8 cellular contexts compared by ENCODE assay signal in the genomic region with DNA sequence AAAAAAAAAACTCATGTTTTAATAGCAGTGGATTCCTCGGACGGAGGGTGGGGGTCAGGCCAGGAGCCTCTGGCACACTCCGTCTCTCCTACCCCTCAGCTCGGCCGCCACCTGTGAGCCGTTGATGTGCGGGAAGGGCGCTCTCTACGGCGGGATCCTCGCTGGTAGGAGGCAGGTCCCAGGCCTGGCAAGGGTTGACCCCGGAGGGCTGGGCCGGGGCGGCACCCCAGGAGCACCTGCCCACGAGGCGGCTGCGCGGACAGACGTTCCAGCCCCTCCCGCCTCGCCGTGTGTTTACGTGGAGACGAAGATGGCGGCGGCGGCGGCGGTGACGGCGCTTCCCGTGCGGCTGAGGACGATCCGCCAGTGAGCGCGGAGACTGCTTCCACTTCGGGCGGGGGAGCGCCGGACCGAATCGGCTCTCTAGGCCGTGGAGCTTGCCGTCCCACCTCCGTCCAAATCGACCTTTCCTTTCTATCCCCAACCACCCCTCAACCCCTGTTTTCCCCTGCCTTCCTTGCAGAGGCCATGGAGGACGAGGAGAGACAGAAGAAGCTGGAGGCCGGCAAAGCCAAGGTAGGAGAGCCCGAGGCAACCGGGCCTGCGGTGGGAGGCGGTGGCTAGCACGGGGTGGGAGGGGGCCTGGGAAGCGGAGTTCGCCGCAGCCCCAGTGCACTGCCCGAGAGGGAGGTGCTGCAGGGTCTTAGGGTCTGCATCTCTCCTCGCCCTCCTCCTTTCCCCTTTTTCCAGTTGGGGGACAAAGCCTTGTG. TPM values are rescaled to one million over a fixed set of nuclear protein-coding genes. Genes with fewer than 3 reads are reported as not detected.
DNase-seq lines count a peak whose midpoint lies in the region; ATAC-seq and TF ChIP-seq lines count a peak whose summit lies in the region.

Gene AKAP9 (plus strand): TSS at position 291 of the 770 bp plus-strand sequence. CDS start 238 bp downstream, at position 529.

- DNase-seq in NCI-H1436 (lab: John Stamatoyannopoulos, UW) = peak; percentile 76
- DNase-seq in anterior cingulate cortex (lab: John Stamatoyannopoulos, UW) = peak; percentile 4 to 90 (median 76)
- DNase-seq in hepatic stellate cell (ENCODE audit: low spot score) = peak; percentile 65
- no peak for DNase-seq in retinal pigment epithelial cell (ENCODE audit: low read depth)
- DNase-seq in epidermal melanocyte (ENCODE audit: insufficient read length, low spot score) = no peak

- no peak for TF ChIP-seq CTCF in retinal pigment epithelial cell (conservative IDR thresholded peaks at IDR 0.05; ENCODE audit: low read depth, low read length)

- peak within 1 kb of the TSS; percentile 89 for H3K4me3 ChIP-seq in retinal pigment epithelial cell (ENCODE audit: low read length)

- peak; percentile 83 for TF ChIP-seq POLR2A in GM15510 (IDR thresholded peaks at IDR 0.05; ENCODE audit: borderline replicate concordance, extremely low read depth, insufficient read length)

- intact Hi-C loops in T-helper 2 cell treated with Interferon-gamma antibody and Interleukin-4, amounts not matched to agents 100 ng/mL and 5 ng/mL, for 36 hours (cut with micrococcal nuclease) = loop anchor here (1.0 to 5.0 kb wide), 6 partner anchors 60 to 1292 kb away; partner anchors contain the start of genes ANKIB1, CYP51A1, KRIT1 and MTERF1

- ATAC-seq in HG02798 (IDR thresholded peaks at IDR 0.05; ENCODE audit: poor library complexity, unreplicated experiment) = peak; percentile 98

RNA-seq across cellular contexts. Expression of gene AKAP9, which starts in this region (rescaled TPM):
- 41.6 and 46.8 TPM in 2 replicates for total RNA-seq in T-helper 2 cell treated with Interferon-gamma antibody and Interleukin-4, amounts not matched to agents 100 ng/mL and 5 ng/mL, for 36 hours

Comparison
In these comparisons a context has a peak if more than half of its experiments do, and no peak if none do; other contexts are left out.
1. DNase-seq: peak in NCI-H1436 (single experiment), anterior cingulate cortex (58 of 58) and hepatic stellate cell (single experiment); none in retinal pigment epithelial cell (single experiment) and epidermal melanocyte (single experiment).